Comparison of ENCODE assay signal across 28 cellular contexts in genomic region chr9:118575341-118576070, GRCh38.
DNase-seq lines count a peak whose midpoint lies in the region; FAIRE-seq and TF ChIP-seq lines count a peak whose summit lies in the region.
"Had no signal": no experiment of that assay in that cellular context is flagged by ENCODE, and none has a peak within 500 bp of the region (broad histone marks: within the 10 kb centered on the region; RNA-seq: fewer than 3 reads in every experiment).

No MANE protein-coding gene starts in this region.

- H3K4me1 Mint-ChIP-seq in chondrocyte (ENCODE audit: low read depth), result no peaks in the 10 kb centered on the region

- peak; percentile 60 for DNase-seq in EL
- DNase-seq in M059J (ENCODE audit: low read depth), result peak; percentile 44
- DNase-seq in chondrocyte (ENCODE audit: low spot score), result no peak
- DNase-seq in kidney tubule cell (ENCODE audit: low spot score), result peak; percentile 30
- DNase-seq in GOT3 (lab: John Stamatoyannopoulos, UW), result no peak
- DNase-seq in NOMO-1 treated with DMSO at 0.1 percent for 48 hours (lab: John Stamatoyannopoulos, UW; ENCODE audit: unreplicated experiment), result no peak
- DNase-seq in LoVo (ENCODE audit: low spot score), result no peak
- DNase-seq in GM12891 (ENCODE audit: insufficient read length, low spot score), result no peak
- DNase-seq: ACHN; activated CD4-positive, alpha-beta T cell treated with anti-CD3 and anti-CD28 coated beads for 4 hours; activated CD8-positive, alpha-beta memory T cell treated with anti-CD3 and anti-CD28 coated beads for 24 hours; anterior cingulate cortex; effector memory CD8-positive, alpha-beta T cell; erythroblast; heart left ventricle; KG1; lower lobe of right lung; NCI-H1436; NCI-H446; NCI-H748 treated with DMSO at 0.1 percent for 48 hours; occipital lobe; Peyer's patch; psoas muscle; stimulated activated CD4-positive, alpha-beta T cell treated with anti-CD3 and anti-CD28 coated beads, Interleukin-4, amount 100 ng/mL, for 24 hours; SW 1271; transverse colon had no signal

- TF ChIP-seq CTCF in chondrocyte (IDR thresholded peaks at IDR 0.05), result no peak

- H3K9me3 Mint-ChIP-seq in chondrocyte (ENCODE audit: low read depth), result peaks cover 26% of the 10 kb centered on the region
- H3K9me3 Mint-ChIP-seq: effector memory CD8-positive, alpha-beta T cell had no signal

- TF ChIP-seq POLR2A in GM12891 (IDR thresholded peaks at IDR 0.05; ENCODE audit: low read depth, low read length), result no peak

- H3K4me3 Mint-ChIP-seq in chondrocyte (ENCODE audit: unreplicated experiment), result no peak overlapping the region
- H3K4me3 Mint-ChIP-seq: effector memory CD8-positive, alpha-beta T cell; natural killer cell treated with Interleukin-12 subunit alpha and Interleukin-12 subunit beta and Interleukin-15 and Interleukin-18, amount 100 ng/mL, for 72 hours had no signal

- H3K36me3 Mint-ChIP-seq in chondrocyte (ENCODE audit: low read depth), result no peaks in the 10 kb centered on the region
- H3K36me3 Mint-ChIP-seq: activated naive CD4-positive, alpha-beta T cell treated with anti-CD3 and anti-CD28 coated beads, Interleukin-2, amount 50 U/mL, for 72 hours had no signal

- H3K27me3 Mint-ChIP-seq in chondrocyte (ENCODE audit: low read depth), result no peaks in the 10 kb centered on the region
- H3K27me3 Mint-ChIP-seq: effector memory CD8-positive, alpha-beta T cell; natural killer cell treated with Interleukin-12 subunit alpha and Interleukin-12 subunit beta and Interleukin-15 and Interleukin-18, amount 100 ng/mL, for 72 hours had no signal

- FAIRE-seq in GM12891 (lab: Jason Lieb, UNC), result no peak

- H3K27ac Mint-ChIP-seq in chondrocyte (ENCODE audit: unreplicated experiment), result peak overlapping the region; percentile 69
- H3K27ac Mint-ChIP-seq: activated naive CD4-positive, alpha-beta T cell treated with anti-CD3 and anti-CD28 coated beads, Interleukin-2, amount 50 U/mL, for 72 hours; effector memory CD8-positive, alpha-beta T cell; natural killer cell treated with Interleukin-12 subunit alpha and Interleukin-12 subunit beta and Interleukin-15 and Interleukin-18, amount 100 ng/mL, for 72 hours had no signal

TF ChIP-seq in GM12891, 5 proteins besides CTCF, POLR2A, EP300 and RAD21:
- no peak for TF ChIP-seq SPI1 (IDR thresholded peaks at IDR 0.05; ENCODE audit: low read depth, low read length)
- no peak for TF ChIP-seq TAF1 (IDR thresholded peaks at IDR 0.05; ENCODE audit: low read depth, low read length)
- no peak for TF ChIP-seq POLR2AphosphoS5 (IDR thresholded peaks at IDR 0.05; ENCODE audit: low read depth, low read length)
- no peak for TF ChIP-seq PAX5 (IDR thresholded peaks at IDR 0.05; ENCODE audit: insufficient read depth, low read length, severe bottlenecking)
- no peak for TF ChIP-seq POU2F2 (IDR thresholded peaks at IDR 0.05; ENCODE audit: low read depth, low read length)

Comparison
In these comparisons a context has a peak if more than half of its experiments do, and no peak if none do; other contexts are left out.
1. DNase-seq: peak in EL (single experiment), M059J (single experiment) and kidney tubule cell (single experiment); none in chondrocyte (single experiment), GOT3 (single experiment), NOMO-1 treated with DMSO at 0.1 percent for 48 hours (single experiment), LoVo (single experiment) and GM12891 (single experiment).